2 cellular contexts compared by ENCODE assay signal in the genomic region with DNA sequence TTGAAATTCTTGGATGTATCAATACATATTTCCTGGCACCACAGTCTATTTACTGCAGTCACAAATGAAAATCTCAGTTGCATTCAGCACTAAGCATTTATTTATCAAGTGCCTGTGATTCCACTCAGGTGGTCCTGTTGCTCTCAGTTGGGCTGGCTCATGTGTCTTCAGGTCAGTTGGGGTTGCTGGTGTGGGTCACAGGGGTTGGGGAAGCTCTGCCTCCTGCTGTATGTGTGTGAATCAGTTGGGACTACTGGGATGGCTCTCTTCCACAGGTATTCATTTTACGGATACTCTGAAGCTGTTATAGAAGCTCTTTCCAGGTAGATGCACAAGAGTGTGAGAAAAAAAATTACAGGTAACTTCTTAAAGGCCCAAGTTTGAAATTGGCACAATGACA.
TF ChIP-seq lines count a peak whose summit lies in the region.

No MANE protein-coding gene starts in this region.

TF ChIP-seq in GM23338, 12 proteins besides CTCF, POLR2A, EP300 and RAD21 (continues in another document):
- TF ChIP-seq NANOG (IDR thresholded peaks at IDR 0.05; ENCODE audit: borderline replicate concordance): no peak
- TF ChIP-seq, protein P1, sequence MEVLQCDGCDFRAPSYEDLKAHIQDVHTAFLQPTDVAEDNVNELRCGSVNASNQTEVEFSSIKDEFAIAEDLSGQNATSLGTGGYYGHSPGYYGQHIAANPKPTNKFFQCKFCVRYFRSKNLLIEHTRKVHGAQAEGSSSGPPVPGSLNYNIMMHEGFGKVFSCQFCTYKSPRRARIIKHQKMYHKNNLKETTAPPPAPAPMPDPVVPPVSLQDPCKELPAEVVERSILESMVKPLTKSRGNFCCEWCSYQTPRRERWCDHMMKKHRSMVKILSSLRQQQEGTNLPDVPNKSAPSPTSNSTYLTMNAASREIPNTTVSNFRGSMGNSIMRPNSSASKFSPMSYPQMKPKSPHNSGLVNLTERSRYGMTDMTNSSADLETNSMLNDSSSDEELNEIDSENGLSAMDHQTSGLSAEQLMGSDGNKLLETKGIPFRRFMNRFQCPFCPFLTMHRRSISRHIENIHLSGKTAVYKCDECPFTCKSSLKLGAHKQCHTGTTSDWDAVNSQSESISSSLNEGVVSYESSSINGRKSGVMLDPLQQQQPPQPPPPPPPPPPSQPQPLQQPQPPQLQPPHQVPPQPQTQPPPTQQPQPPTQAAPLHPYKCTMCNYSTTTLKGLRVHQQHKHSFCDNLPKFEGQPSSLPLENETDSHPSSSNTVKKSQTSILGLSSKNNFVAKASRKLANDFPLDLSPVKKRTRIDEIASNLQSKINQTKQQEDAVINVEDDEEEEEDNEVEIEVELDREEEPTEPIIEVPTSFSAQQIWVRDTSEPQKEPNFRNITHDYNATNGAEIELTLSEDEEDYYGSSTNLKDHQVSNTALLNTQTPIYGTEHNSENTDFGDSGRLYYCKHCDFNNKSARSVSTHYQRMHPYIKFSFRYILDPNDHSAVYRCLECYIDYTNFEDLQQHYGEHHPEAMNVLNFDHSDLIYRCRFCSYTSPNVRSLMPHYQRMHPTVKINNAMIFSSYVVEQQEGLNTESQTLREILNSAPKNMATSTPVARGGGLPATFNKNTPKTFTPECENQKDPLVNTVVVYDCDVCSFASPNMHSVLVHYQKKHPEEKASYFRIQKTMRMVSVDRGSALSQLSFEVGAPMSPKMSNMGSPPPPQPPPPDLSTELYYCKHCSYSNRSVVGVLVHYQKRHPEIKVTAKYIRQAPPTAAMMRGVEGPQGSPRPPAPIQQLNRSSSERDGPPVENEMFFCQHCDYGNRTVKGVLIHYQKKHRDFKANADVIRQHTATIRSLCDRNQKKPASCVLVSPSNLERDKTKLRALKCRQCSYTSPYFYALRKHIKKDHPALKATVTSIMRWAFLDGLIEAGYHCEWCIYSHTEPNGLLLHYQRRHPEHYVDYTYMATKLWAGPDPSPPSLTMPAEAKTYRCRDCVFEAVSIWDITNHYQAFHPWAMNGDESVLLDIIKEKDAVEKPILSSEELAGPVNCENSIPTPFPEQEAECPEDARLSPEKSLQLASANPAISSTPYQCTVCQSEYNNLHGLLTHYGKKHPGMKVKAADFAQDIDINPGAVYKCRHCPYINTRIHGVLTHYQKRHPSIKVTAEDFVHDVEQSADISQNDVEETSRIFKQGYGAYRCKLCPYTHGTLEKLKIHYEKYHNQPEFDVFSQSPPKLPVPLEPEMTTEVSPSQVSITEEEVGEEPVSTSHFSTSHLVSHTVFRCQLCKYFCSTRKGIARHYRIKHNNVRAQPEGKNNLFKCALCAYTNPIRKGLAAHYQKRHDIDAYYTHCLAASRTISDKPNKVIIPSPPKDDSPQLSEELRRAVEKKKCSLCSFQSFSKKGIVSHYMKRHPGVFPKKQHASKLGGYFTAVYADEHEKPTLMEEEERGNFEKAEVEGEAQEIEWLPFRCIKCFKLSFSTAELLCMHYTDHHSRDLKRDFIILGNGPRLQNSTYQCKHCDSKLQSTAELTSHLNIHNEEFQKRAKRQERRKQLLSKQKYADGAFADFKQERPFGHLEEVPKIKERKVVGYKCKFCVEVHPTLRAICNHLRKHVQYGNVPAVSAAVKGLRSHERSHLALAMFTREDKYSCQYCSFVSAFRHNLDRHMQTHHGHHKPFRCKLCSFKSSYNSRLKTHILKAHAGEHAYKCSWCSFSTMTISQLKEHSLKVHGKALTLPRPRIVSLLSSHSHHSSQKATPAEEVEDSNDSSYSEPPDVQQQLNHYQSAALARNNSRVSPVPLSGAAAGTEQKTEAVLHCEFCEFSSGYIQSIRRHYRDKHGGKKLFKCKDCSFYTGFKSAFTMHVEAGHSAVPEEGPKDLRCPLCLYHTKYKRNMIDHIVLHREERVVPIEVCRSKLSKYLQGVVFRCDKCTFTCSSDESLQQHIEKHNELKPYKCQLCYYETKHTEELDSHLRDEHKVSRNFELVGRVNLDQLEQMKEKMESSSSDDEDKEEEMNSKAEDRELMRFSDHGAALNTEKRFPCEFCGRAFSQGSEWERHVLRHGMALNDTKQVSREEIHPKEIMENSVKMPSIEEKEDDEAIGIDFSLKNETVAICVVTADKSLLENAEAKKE (CRISPR knock-in tag; IDR thresholded peaks at IDR 0.05): no peak
- no peak for TF ChIP-seq ZNF114 (CRISPR knock-in tag; IDR thresholded peaks at IDR 0.05)
- no peak for TF ChIP-seq ZNF331 (CRISPR knock-in tag; IDR thresholded peaks at IDR 0.05; ENCODE audit: low read depth)
- TF ChIP-seq, protein P2, sequence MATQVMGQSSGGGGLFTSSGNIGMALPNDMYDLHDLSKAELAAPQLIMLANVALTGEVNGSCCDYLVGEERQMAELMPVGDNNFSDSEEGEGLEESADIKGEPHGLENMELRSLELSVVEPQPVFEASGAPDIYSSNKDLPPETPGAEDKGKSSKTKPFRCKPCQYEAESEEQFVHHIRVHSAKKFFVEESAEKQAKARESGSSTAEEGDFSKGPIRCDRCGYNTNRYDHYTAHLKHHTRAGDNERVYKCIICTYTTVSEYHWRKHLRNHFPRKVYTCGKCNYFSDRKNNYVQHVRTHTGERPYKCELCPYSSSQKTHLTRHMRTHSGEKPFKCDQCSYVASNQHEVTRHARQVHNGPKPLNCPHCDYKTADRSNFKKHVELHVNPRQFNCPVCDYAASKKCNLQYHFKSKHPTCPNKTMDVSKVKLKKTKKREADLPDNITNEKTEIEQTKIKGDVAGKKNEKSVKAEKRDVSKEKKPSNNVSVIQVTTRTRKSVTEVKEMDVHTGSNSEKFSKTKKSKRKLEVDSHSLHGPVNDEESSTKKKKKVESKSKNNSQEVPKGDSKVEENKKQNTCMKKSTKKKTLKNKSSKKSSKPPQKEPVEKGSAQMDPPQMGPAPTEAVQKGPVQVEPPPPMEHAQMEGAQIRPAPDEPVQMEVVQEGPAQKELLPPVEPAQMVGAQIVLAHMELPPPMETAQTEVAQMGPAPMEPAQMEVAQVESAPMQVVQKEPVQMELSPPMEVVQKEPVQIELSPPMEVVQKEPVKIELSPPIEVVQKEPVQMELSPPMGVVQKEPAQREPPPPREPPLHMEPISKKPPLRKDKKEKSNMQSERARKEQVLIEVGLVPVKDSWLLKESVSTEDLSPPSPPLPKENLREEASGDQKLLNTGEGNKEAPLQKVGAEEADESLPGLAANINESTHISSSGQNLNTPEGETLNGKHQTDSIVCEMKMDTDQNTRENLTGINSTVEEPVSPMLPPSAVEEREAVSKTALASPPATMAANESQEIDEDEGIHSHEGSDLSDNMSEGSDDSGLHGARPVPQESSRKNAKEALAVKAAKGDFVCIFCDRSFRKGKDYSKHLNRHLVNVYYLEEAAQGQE (IDR thresholded peaks at IDR 0.05; ENCODE audit: unreplicated experiment): no peak
- TF ChIP-seq EZH2 (IDR thresholded peaks at IDR 0.05; ENCODE audit: low read depth, unreplicated experiment): no peak
- no peak for TF ChIP-seq POLR2AphosphoS5 (IDR thresholded peaks at IDR 0.05; ENCODE audit: low read depth)
- no peak for TF ChIP-seq JUNB (IDR thresholded peaks at IDR 0.05; ENCODE audit: unreplicated experiment)
- TF ChIP-seq, protein P3, sequence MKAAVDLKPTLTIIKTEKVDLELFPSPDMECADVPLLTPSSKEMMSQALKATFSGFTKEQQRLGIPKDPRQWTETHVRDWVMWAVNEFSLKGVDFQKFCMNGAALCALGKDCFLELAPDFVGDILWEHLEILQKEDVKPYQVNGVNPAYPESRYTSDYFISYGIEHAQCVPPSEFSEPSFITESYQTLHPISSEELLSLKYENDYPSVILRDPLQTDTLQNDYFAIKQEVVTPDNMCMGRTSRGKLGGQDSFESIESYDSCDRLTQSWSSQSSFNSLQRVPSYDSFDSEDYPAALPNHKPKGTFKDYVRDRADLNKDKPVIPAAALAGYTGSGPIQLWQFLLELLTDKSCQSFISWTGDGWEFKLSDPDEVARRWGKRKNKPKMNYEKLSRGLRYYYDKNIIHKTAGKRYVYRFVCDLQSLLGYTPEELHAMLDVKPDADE (IDR thresholded peaks at IDR 0.05): no peak
- no peak for TF ChIP-seq STAT1 (IDR thresholded peaks at IDR 0.05; ENCODE audit: unreplicated experiment)

TF ChIP-seq in H1, 55 proteins besides CTCF, POLR2A, EP300 and RAD21:
- TF ChIP-seq TCF12 (IDR thresholded peaks at IDR 0.05; ENCODE audit: low read depth, low read length) (no peak), GABPA (IDR thresholded peaks at IDR 0.05; ENCODE audit: borderline replicate concordance, insufficient read depth, low read length) (no peak), CHD2 (IDR thresholded peaks at IDR 0.05; ENCODE audit: low read length) (no peak), TAF7 (optimal IDR thresholded peaks at IDR 0.05; ENCODE audit: borderline replicate concordance, low read depth, low read length) (no peak), CTBP2 (IDR thresholded peaks at IDR 0.05; ENCODE audit: borderline replicate concordance, insufficient read depth, insufficient read length, low read length) (no peak), SP2 (IDR thresholded peaks at IDR 0.05; ENCODE audit: low read length) (no peak), NRF1 (IDR thresholded peaks at IDR 0.05; ENCODE audit: low read depth, low read length) (no peak)
- TF ChIP-seq, protein P4, sequence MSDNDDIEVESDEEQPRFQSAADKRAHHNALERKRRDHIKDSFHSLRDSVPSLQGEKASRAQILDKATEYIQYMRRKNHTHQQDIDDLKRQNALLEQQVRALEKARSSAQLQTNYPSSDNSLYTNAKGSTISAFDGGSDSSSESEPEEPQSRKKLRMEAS (IDR thresholded peaks at IDR 0.05): no peak
- TF ChIP-seq, protein P5, sequence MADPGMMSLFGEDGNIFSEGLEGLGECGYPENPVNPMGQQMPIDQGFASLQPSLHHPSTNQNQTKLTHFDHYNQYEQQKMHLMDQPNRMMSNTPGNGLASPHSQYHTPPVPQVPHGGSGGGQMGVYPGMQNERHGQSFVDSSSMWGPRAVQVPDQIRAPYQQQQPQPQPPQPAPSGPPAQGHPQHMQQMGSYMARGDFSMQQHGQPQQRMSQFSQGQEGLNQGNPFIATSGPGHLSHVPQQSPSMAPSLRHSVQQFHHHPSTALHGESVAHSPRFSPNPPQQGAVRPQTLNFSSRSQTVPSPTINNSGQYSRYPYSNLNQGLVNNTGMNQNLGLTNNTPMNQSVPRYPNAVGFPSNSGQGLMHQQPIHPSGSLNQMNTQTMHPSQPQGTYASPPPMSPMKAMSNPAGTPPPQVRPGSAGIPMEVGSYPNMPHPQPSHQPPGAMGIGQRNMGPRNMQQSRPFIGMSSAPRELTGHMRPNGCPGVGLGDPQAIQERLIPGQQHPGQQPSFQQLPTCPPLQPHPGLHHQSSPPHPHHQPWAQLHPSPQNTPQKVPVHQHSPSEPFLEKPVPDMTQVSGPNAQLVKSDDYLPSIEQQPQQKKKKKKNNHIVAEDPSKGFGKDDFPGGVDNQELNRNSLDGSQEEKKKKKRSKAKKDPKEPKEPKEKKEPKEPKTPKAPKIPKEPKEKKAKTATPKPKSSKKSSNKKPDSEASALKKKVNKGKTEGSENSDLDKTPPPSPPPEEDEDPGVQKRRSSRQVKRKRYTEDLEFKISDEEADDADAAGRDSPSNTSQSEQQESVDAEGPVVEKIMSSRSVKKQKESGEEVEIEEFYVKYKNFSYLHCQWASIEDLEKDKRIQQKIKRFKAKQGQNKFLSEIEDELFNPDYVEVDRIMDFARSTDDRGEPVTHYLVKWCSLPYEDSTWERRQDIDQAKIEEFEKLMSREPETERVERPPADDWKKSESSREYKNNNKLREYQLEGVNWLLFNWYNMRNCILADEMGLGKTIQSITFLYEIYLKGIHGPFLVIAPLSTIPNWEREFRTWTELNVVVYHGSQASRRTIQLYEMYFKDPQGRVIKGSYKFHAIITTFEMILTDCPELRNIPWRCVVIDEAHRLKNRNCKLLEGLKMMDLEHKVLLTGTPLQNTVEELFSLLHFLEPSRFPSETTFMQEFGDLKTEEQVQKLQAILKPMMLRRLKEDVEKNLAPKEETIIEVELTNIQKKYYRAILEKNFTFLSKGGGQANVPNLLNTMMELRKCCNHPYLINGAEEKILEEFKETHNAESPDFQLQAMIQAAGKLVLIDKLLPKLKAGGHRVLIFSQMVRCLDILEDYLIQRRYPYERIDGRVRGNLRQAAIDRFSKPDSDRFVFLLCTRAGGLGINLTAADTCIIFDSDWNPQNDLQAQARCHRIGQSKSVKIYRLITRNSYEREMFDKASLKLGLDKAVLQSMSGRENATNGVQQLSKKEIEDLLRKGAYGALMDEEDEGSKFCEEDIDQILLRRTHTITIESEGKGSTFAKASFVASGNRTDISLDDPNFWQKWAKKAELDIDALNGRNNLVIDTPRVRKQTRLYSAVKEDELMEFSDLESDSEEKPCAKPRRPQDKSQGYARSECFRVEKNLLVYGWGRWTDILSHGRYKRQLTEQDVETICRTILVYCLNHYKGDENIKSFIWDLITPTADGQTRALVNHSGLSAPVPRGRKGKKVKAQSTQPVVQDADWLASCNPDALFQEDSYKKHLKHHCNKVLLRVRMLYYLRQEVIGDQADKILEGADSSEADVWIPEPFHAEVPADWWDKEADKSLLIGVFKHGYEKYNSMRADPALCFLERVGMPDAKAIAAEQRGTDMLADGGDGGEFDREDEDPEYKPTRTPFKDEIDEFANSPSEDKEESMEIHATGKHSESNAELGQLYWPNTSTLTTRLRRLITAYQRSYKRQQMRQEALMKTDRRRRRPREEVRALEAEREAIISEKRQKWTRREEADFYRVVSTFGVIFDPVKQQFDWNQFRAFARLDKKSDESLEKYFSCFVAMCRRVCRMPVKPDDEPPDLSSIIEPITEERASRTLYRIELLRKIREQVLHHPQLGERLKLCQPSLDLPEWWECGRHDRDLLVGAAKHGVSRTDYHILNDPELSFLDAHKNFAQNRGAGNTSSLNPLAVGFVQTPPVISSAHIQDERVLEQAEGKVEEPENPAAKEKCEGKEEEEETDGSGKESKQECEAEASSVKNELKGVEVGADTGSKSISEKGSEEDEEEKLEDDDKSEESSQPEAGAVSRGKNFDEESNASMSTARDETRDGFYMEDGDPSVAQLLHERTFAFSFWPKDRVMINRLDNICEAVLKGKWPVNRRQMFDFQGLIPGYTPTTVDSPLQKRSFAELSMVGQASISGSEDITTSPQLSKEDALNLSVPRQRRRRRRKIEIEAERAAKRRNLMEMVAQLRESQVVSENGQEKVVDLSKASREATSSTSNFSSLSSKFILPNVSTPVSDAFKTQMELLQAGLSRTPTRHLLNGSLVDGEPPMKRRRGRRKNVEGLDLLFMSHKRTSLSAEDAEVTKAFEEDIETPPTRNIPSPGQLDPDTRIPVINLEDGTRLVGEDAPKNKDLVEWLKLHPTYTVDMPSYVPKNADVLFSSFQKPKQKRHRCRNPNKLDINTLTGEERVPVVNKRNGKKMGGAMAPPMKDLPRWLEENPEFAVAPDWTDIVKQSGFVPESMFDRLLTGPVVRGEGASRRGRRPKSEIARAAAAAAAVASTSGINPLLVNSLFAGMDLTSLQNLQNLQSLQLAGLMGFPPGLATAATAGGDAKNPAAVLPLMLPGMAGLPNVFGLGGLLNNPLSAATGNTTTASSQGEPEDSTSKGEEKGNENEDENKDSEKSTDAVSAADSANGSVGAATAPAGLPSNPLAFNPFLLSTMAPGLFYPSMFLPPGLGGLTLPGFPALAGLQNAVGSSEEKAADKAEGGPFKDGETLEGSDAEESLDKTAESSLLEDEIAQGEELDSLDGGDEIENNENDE (IDR thresholded peaks at IDR 0.05; ENCODE audit: insufficient replicate concordance, low read length): no peak
